Comparison of ENCODE assay signal across 20 cellular contexts in genomic region chr17:81310963-81311550, GRCh38. TPM values are rescaled to one million over a fixed set of nuclear protein-coding genes. Genes with fewer than 3 reads are reported as not detected.
DNase-seq lines count a peak whose midpoint lies in the region; ATAC-seq and TF ChIP-seq lines count a peak whose summit lies in the region.
"Had no signal": no experiment of that assay in that cellular context is flagged by ENCODE, and none has a peak within 500 bp of the region (broad histone marks: within the 10 kb centered on the region; RNA-seq: fewer than 3 reads in every experiment).

No MANE protein-coding gene starts in this region.

- H4K8ac ChIP-seq in neuronal stem cell (ENCODE audit: low read depth, low read length) = no peak overlapping the region

- no peak overlapping the region for H3K9ac ChIP-seq in SK-N-SH
- H3K9ac ChIP-seq in neuronal stem cell (ENCODE audit: low read depth, low read length, poor library complexity) = no peak overlapping the region

- H2BK15ac ChIP-seq in neuronal stem cell (ENCODE audit: low read length) = peak overlapping the region; percentile 4

- CTCF ChIA-PET in HEK293 (lab: Yijun Ruan, JAX) (interaction anchor here (1.0 to 2.0 kb wide), 5 partner anchors 9 to 43 kb away, joined by 3 to 5 read pairs (median 4); no protein-coding TSS in a partner anchor), SK-N-SH (lab: Yijun Ruan, JAX) (interaction anchor here (0.8 to 17.2 kb wide), 14 partner anchors 8 to 174 kb away, joined by 3 to 295 read pairs (median 11); partner anchors contain the start of gene SLC38A10)

- no peaks in the 10 kb centered on the region for H3F3A ChIP-seq in SK-N-SH (replicated peaks; ENCODE audit: insufficient read depth)

- H3K4ac ChIP-seq in neuronal stem cell (ENCODE audit: low read length) = no peak overlapping the region

- H2BK120ac ChIP-seq in neuronal stem cell (ENCODE audit: low read depth, low read length) = peak overlapping the region; percentile 74

- ATAC-seq in omental fat pad (ENCODE audit: low FRiP score) (no peak), mucosa of descending colon (no peak)

- TF ChIP-seq CTCF in HEK293 (tag by site-specific recombination; IDR thresholded peaks at IDR 0.05) (no peak), SK-N-SH (IDR thresholded peaks at IDR 0.05) (no peak), hepatocyte (IDR thresholded peaks at IDR 0.05; ENCODE audit: poor library complexity) (no peak), omental fat pad (IDR thresholded peaks at IDR 0.05) (no peak), mucosa of descending colon (IDR thresholded peaks at IDR 0.05) (no peak)

- intact Hi-C loops in mucosa of descending colon (cut with DNase I, micrococcal nuclease) = no loop called here

- H3K79me2 ChIP-seq in SK-N-SH (ENCODE audit: insufficient read depth) = no peaks in the 10 kb centered on the region
- H3K79me2 ChIP-seq in hepatocyte = peaks cover 2% of the 10 kb centered on the region

- H2BK5ac ChIP-seq in neuronal stem cell (ENCODE audit: low read length) = peak overlapping the region; percentile 89

- no peaks in the 10 kb centered on the region for H4K20me1 ChIP-seq in SK-N-SH (ENCODE audit: insufficient read depth)
- H4K20me1 ChIP-seq in hepatocyte (ENCODE audit: insufficient read depth, poor library complexity, severe bottlenecking) = no peaks in the 10 kb centered on the region

- H3K14ac ChIP-seq in neuronal stem cell (ENCODE audit: low read length) = no peak overlapping the region

- H3K27ac ChIP-seq in HEK293 (ENCODE audit: extremely low read depth, low read depth, low read length) (no peak overlapping the region; the same call in 1 of the 2 replicates), SK-N-SH (ENCODE audit: low read depth in 2 of 2, low read length in 1 of 2) (peak overlapping the region in 1 of 2 experiments; percentile 99; a peak in 2 of 4 replicates), hepatocyte (peak overlapping the region; percentile 88), neuronal stem cell (replicated peaks; ENCODE audit: low read length) (no peak overlapping the region)
- H3K27ac ChIP-seq: HL-60 had no signal

- H3K18ac ChIP-seq in neuronal stem cell (ENCODE audit: low read length) = peak overlapping the region; percentile 84

- peak overlapping the region; percentile 84 for H2AK5ac ChIP-seq in neuronal stem cell (ENCODE audit: low read depth, low read length)

- WGBS in SK-N-SH (ENCODE audit: low lambda C conversion rate) = 75% methylated on average over 15 of the region's 18 CpGs
- WGBS in hepatocyte (ENCODE audit: low lambda C conversion rate, missing lambda C conversion rate) = 74% methylated on average over 18 of the region's 18 CpGs
- WGBS in neuronal stem cell (ENCODE audit: extremely low coverage in 2 of 2, insufficient read length in 2 of 2, insufficient replicate concordance in 1 of 2), 2 donors = no CpG with 5 or more reads among the region's 18 CpGs

- H3K4me2 ChIP-seq in SK-N-SH (no peak overlapping the region), hepatocyte (no peak overlapping the region), neuronal stem cell (ENCODE audit: insufficient read depth, low read length, poor library complexity, severe bottlenecking) (no peak overlapping the region)

- peak; percentile 96 for DNase-seq in SK-N-SH
- no peak for DNase-seq in hepatocyte (ENCODE audit: low spot score)
- no peak for DNase-seq in neuronal stem cell (ENCODE audit: low spot score)
- DNase-seq in omental fat pad (ENCODE audit: low spot score) = no peak
- DNase-seq in central memory CD4-positive, alpha-beta T cell = no peak
- no peak for DNase-seq in stimulated activated naive CD4-positive, alpha-beta T cell treated with Interleukin-2 at 50 U/mL for 16 hours (lab: John Stamatoyannopoulos, UW)
- DNase-seq in mucosa of descending colon = no peak
- DNase-seq: ACHN; AML-193; CD4-positive, CD25-positive, alpha-beta regulatory T cell; EL; KG1; NCI-H1417 treated with DMSO at 0.1 percent for 48 hours; NCI-H1930; NCI-H69; NK-92 treated with Interleukin-12 subunit alpha and Interleukin-12 subunit beta, amount 100 ng/mL, for 24 hours; OCI-M1 had no signal

- H3K23ac ChIP-seq in neuronal stem cell (ENCODE audit: low read depth, low read length, poor library complexity) = peak overlapping the region; percentile 12

- no peaks in the 10 kb centered on the region for H3K79me1 ChIP-seq in neuronal stem cell (ENCODE audit: low read depth, low read length)

- POLR2A ChIA-PET in HEK293 (lab: Yijun Ruan, JAX) = interaction anchor here (0.9 kb wide), 1 partner anchor 18 kb away, joined by 3 read pairs; no protein-coding TSS in a partner anchor
- POLR2A ChIA-PET in SK-N-SH (lab: Yijun Ruan, JAX) = interaction anchor here (1.0 to 3.8 kb wide), 14 partner anchors 13 to 126 kb away, joined by 3 to 37 read pairs (median 8); partner anchors contain the start of genes BAHCC1 and SLC38A10

- H4K91ac ChIP-seq in neuronal stem cell (ENCODE audit: low read depth, low read length, poor library complexity) = no peak overlapping the region

- peak overlapping the region; percentile 77 for H2BK12ac ChIP-seq in neuronal stem cell (ENCODE audit: low read length)

- TF ChIP-seq EP300 in SK-N-SH (IDR thresholded peaks at IDR 0.05; ENCODE audit: borderline replicate concordance in 1 of 2, low read depth in 1 of 2, low read length in 1 of 2) = peak in 1 of 2 experiments; percentile 97; a peak in 2 of 4 replicates

- H3K4me3 ChIP-seq in HEK293 (ENCODE audit: low read depth, low read length) (no peak overlapping the region), SK-N-SH (ENCODE audit: low read depth in 2 of 2, low read length in 1 of 2) (no peak overlapping the region), hepatocyte (no peak overlapping the region), neuronal stem cell (ENCODE audit: low read length in 2 of 2) (no peak overlapping the region), mucosa of descending colon (no peak overlapping the region)
- H3K4me3 ChIP-seq: HAP-1 had no signal

- no peaks in the 10 kb centered on the region for H3K9me3 ChIP-seq in HEK293 (ENCODE audit: control insufficient read depth, insufficient read depth, low read depth, low read length)
- H3K9me3 ChIP-seq in SK-N-SH = no peaks in the 10 kb centered on the region
- H3K9me3 ChIP-seq in hepatocyte (ENCODE audit: low read depth) = no peaks in the 10 kb centered on the region
- no peaks in the 10 kb centered on the region for H3K9me3 ChIP-seq in neuronal stem cell (replicated peaks in 1 of 2; ENCODE audit: control insufficient read depth in 2 of 2, insufficient read depth in 1 of 2, low read depth in 1 of 2, low read length in 2 of 2)
- H3K9me3 ChIP-seq in mucosa of descending colon = no peaks in the 10 kb centered on the region
- H3K9me3 ChIP-seq: HAP-1 had no signal

- no peak for TF ChIP-seq RAD21 in SK-N-SH (IDR thresholded peaks at IDR 0.05; ENCODE audit: low read length)

- H3K4me1 ChIP-seq in HEK293 (ENCODE audit: control insufficient read depth, insufficient read depth, low read length) = peaks cover 3% of the 10 kb centered on the region; the same call in 1 of the 2 replicates
- peaks cover 0 to 91% of the 10 kb centered on the region in 2 experiments; a peak in 2 of 4 replicates for H3K4me1 ChIP-seq in SK-N-SH (ENCODE audit: control insufficient read depth in 1 of 2, insufficient read depth in 2 of 2, low read depth in 1 of 2, low read length in 1 of 2)
- H3K4me1 ChIP-seq in hepatocyte (ENCODE audit: insufficient read depth) = peaks cover 40% of the 10 kb centered on the region
- peaks cover 12 to 36% of the 10 kb centered on the region in 2 donors for H3K4me1 ChIP-seq in neuronal stem cell (ENCODE audit: control insufficient read depth in 2 of 2, insufficient read depth in 1 of 2, low read depth in 1 of 2, low read length in 2 of 2)
- H3K4me1 ChIP-seq in mucosa of descending colon (ENCODE audit: low read depth) = peaks cover 25% of the 10 kb centered on the region

- H3K36me3 ChIP-seq in HEK293 (ENCODE audit: control insufficient read depth in 2 of 2, insufficient read depth in 1 of 2, low read length in 2 of 2) (no peaks in the 10 kb centered on the region), SK-N-SH (replicated peaks in 1 of 2; ENCODE audit: control insufficient read depth in 1 of 2, insufficient read depth in 2 of 2, low read length in 1 of 2) (no peaks in the 10 kb centered on the region), hepatocyte (replicated peaks; ENCODE audit: insufficient read depth, low read depth) (no peaks in the 10 kb centered on the region), neuronal stem cell (replicated peaks in 1 of 2; ENCODE audit: control insufficient read depth in 2 of 2, insufficient read depth in 2 of 2, low read length in 2 of 2) (no peaks in the 10 kb centered on the region), mucosa of descending colon (ENCODE audit: low read depth) (no peaks in the 10 kb centered on the region)
- H3K36me3 ChIP-seq: HAP-1 had no signal

- H3K9me2 ChIP-seq in SK-N-SH = no peaks in the 10 kb centered on the region
- no peaks in the 10 kb centered on the region for H3K9me2 ChIP-seq in hepatocyte (replicated peaks; ENCODE audit: insufficient read depth)

- peaks cover 6% of the 10 kb centered on the region; the same call in 1 of the 2 replicates for H3K27me3 ChIP-seq in SK-N-SH (ENCODE audit: insufficient read depth)
- H3K27me3 ChIP-seq in hepatocyte = no peaks in the 10 kb centered on the region
- peaks cover 0 to 25% (median 3%) of the 10 kb centered on the region in 3 experiments for H3K27me3 ChIP-seq in neuronal stem cell (ENCODE audit: control insufficient read depth in 3 of 3, insufficient read depth in 3 of 3, low read depth in 1 of 3, low read length in 3 of 3)

- no peak overlapping the region for H2AFZ ChIP-seq in SK-N-SH (ENCODE audit: low read depth)
- H2AFZ ChIP-seq in hepatocyte = no peak overlapping the region
- H2AFZ ChIP-seq in neuronal stem cell (ENCODE audit: low read length) = peak overlapping the region; percentile 60

TF ChIP-seq in HEK293, 187 proteins besides CTCF, POLR2A, EP300 and RAD21 (continues in another document):
- peak; percentile 22; the same call in 1 of the 2 replicates for TF ChIP-seq ZIC2 (tag by site-specific recombination; IDR thresholded peaks at IDR 0.05)

TF ChIP-seq in SK-N-SH, 30 proteins besides CTCF, POLR2A, EP300 and RAD21 (continues in another document):
- no peak for TF ChIP-seq USF2 (IDR thresholded peaks at IDR 0.05; ENCODE audit: borderline replicate concordance, low read depth, low read length)

RNA-seq across cellular contexts. Expression of gene SLC38A10, which starts 15.9 kb away (rescaled TPM):
- polyA plus RNA-seq in SK-N-SH (2012; rRNA removed) (64.3 and 82.2 TPM in 2 replicates), hepatocyte (123 and 124 TPM in 2 replicates)
- 29.3 and 49.2 TPM in 2 replicates for polyA plus RNA-seq in SK-N-SH (2012; cell fraction: cytosol; rRNA removed)
- 190 and 211 TPM in 2 replicates for polyA plus RNA-seq in SK-N-SH (2012; cell fraction: nucleus; rRNA removed)
- total RNA-seq in hepatocyte (71.3 and 91.4 TPM in 2 replicates), omental fat pad (100 to 1,000 TPM in 1 of 4 donors, 10 to 100 TPM in 3; 61.2 to 126 (median 75.6) TPM), mucosa of descending colon (10 to 100 TPM; 77.0 to 95.3 (median 94.0) TPM)
- polyA plus RNA-seq in neuronal stem cell (2013, experiment 1 of 2) = 7.2 TPM
- 7.3 TPM for polyA plus RNA-seq in neuronal stem cell (2013, experiment 2 of 2)
